Comparison of ENCODE assay signal across 35 cellular contexts in the genomic region with DNA sequence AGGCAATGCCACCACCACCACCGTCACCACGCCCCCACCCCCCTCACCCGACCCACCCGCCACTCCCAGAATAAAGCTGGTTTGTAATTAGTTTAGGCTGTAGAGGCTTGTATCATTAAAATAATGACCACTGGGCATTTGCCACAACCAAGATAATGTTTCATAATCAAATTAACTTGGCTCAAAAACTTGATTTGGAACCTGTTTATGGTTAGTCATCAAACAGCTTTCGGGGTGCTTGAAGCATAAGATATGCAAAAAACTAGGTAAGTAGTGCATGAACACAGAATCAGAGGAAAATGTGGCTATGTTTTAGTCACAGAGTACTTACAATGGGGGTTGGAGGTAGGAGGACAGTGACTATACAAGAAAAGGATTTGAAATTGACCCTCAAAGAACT.
"Had no signal": no experiment of that assay in that cellular context is flagged by ENCODE, and none has a peak within 500 bp of the region (broad histone marks: within the 10 kb centered on the region; RNA-seq: fewer than 3 reads in every experiment).

No MANE protein-coding gene starts in this region.

- H3K36me3 ChIP-seq: adrenal gland, cardiac muscle cell, colonic mucosa, esophagus muscularis mucosa, gastroesophageal sphincter, heart right ventricle, WERI-Rb-1 had no signal

- H3K4me1 ChIP-seq: adrenal gland, body of pancreas, colonic mucosa, esophagus muscularis mucosa, gastroesophageal sphincter, heart right ventricle had no signal

- H3K4me3 Mint-ChIP-seq: activated B cell treated with CpG ODN at 0.5 μM for 24 hours; activated CD8-positive, alpha-beta T cell treated with anti-CD3 and anti-CD28 coated beads for 36 hours; activated naive CD4-positive, alpha-beta T cell treated with anti-CD3 and anti-CD28 coated beads for 36 hours; activated naive CD4-positive, alpha-beta T cell treated with anti-CD3 and anti-CD28 coated beads, Interleukin-2, amount 50 U/mL, for 24 hours; activated naive CD8-positive, alpha-beta T cell treated with anti-CD3 and anti-CD28 coated beads for 36 hours; activated naive CD8-positive, alpha-beta T cell treated with anti-CD3 and anti-CD28 coated beads, Interleukin-2, amount 50 U/mL, for 24 hours; activated T-helper 1 cell treated with anti-CD3 and anti-CD28 coated beads, Interleukin-12 subunit alpha, Interleukin-12 subunit beta, Interleukin-2, Interleukin-4 antibody, amounts not matched to agents 30 ng/mL and 10 ng/mL and 1 ng/mL, durations not matched to agents 14 hours and 24 hours and 36 hours; T-helper 17 cell; T-helper 2 cell treated with Interferon-gamma antibody and Interleukin-4, amounts not matched to agents 5 μg/mL and 100 μg/mL, for 36 hours had no signal

- FAIRE-seq: endometrium, endothelial cell of umbilical vein had no signal

- ATAC-seq: activated CD4-positive, CD25-positive, alpha-beta regulatory T cell treated with anti-CD3 and anti-CD28 coated beads, Interleukin-2, amount 50 U/mL, for 24 hours; activated CD8-positive, alpha-beta T cell treated with anti-CD3 and anti-CD28 coated beads for 36 hours; activated naive CD8-positive, alpha-beta T cell treated with anti-CD3 and anti-CD28 coated beads, Interleukin-2, amount 50 U/mL, for 24 hours; body of pancreas; gastroesophageal sphincter; heart right ventricle; T-helper 17 cell had no signal

- H3K9me3 ChIP-seq: adrenal gland, body of pancreas, colonic mucosa, esophagus muscularis mucosa, gastroesophageal sphincter, heart right ventricle had no signal

- H3K4me3 ChIP-seq: adrenal gland, body of pancreas, cardiac muscle cell, colonic mucosa, esophagus muscularis mucosa, gastroesophageal sphincter, heart right ventricle had no signal

- H3K27me3 Mint-ChIP-seq: activated B cell treated with CpG ODN at 0.5 μM for 24 hours; activated CD8-positive, alpha-beta T cell treated with anti-CD3 and anti-CD28 coated beads for 36 hours; activated naive CD4-positive, alpha-beta T cell treated with anti-CD3 and anti-CD28 coated beads, Interleukin-2, amount 50 U/mL, for 24 hours; activated naive CD8-positive, alpha-beta T cell treated with anti-CD3 and anti-CD28 coated beads for 36 hours; activated naive CD8-positive, alpha-beta T cell treated with anti-CD3 and anti-CD28 coated beads, Interleukin-2, amount 50 U/mL, for 24 hours; T-helper 17 cell had no signal

- DNase-seq: activated B cell treated with CpG ODN at 0.5 μM for 24 hours; activated CD4-positive, alpha-beta T cell treated with anti-CD3 and anti-CD28 coated beads for 48 hours; activated CD4-positive, alpha-beta T cell treated with anti-CD3 and anti-CD28 coated beads, Interleukin-2, amount 50 U/mL, for 1 hour; activated CD4-positive, alpha-beta T cell treated with anti-CD3 and anti-CD28 coated beads, Interleukin-2, amount 50 U/mL, for 48 hours; activated CD8-positive, alpha-beta memory T cell treated with anti-CD3 and anti-CD28 coated beads for 24 hours; activated CD8-positive, alpha-beta T cell treated with anti-CD3 and anti-CD28 coated beads for 36 hours; activated effector memory CD4-positive, alpha-beta T cell treated with anti-CD3 and anti-CD28 coated beads, Interleukin-2, amount 50 U/mL, for 16 hours; activated naive CD4-positive, alpha-beta T cell treated with anti-CD3 and anti-CD28 coated beads for 36 hours; activated naive CD8-positive, alpha-beta T cell treated with anti-CD3 and anti-CD28 coated beads for 36 hours; activated naive CD8-positive, alpha-beta T cell treated with anti-CD3 and anti-CD28 coated beads, Interleukin-2, amount 50 U/mL, for 24 hours; activated T-cell treated with anti-CD3 and anti-CD28 coated beads, Interleukin-2, amount 50 U/mL, for 48 hours; adrenal gland; amygdala; aorta; body of pancreas; central memory CD4-positive, alpha-beta T cell; cerebellar nuclear complex; colonic mucosa; effector CD8-positive, alpha-beta T cell; foreskin melanocyte; heart right ventricle; T-helper 1 cell; T-helper 17 cell; T1000; WERI-Rb-1 had no signal

- H3K9me3 Mint-ChIP-seq: activated B cell treated with CpG ODN at 0.5 μM for 24 hours; activated CD8-positive, alpha-beta T cell treated with anti-CD3 and anti-CD28 coated beads for 36 hours; activated naive CD4-positive, alpha-beta T cell treated with anti-CD3 and anti-CD28 coated beads for 36 hours; activated naive CD4-positive, alpha-beta T cell treated with anti-CD3 and anti-CD28 coated beads, Interleukin-2, amount 50 U/mL, for 24 hours; activated naive CD8-positive, alpha-beta T cell treated with anti-CD3 and anti-CD28 coated beads for 36 hours; activated naive CD8-positive, alpha-beta T cell treated with anti-CD3 and anti-CD28 coated beads, Interleukin-2, amount 50 U/mL, for 24 hours; activated T-helper 2 cell treated with anti-CD3 and anti-CD28 coated beads, Interferon-gamma antibody, Interleukin-2, Interleukin-4, amounts not matched to agents 10 μg/mL and 5 μg/mL and 100 μg/mL, durations not matched to agents 14 hours and 24 hours and 36 hours; T-helper 2 cell treated with Interferon-gamma antibody and Interleukin-4, amounts not matched to agents 5 μg/mL and 100 μg/mL, for 36 hours had no signal

- H3K27ac ChIP-seq: adrenal gland, body of pancreas, cardiac muscle cell, colonic mucosa, esophagus muscularis mucosa, gastroesophageal sphincter, heart right ventricle, WERI-Rb-1 had no signal

- H3K4me1 Mint-ChIP-seq: activated B cell treated with CpG ODN at 0.5 μM for 24 hours; activated naive CD4-positive, alpha-beta T cell treated with anti-CD3 and anti-CD28 coated beads, Interleukin-2, amount 50 U/mL, for 24 hours; activated naive CD8-positive, alpha-beta T cell treated with anti-CD3 and anti-CD28 coated beads for 36 hours; activated naive CD8-positive, alpha-beta T cell treated with anti-CD3 and anti-CD28 coated beads, Interleukin-2, amount 50 U/mL, for 24 hours; T-helper 17 cell had no signal

- H3K27ac Mint-ChIP-seq: activated B cell treated with CpG ODN at 0.5 μM for 24 hours; activated CD8-positive, alpha-beta T cell treated with anti-CD3 and anti-CD28 coated beads for 36 hours; activated naive CD4-positive, alpha-beta T cell treated with anti-CD3 and anti-CD28 coated beads for 36 hours; activated naive CD4-positive, alpha-beta T cell treated with anti-CD3 and anti-CD28 coated beads, Interleukin-2, amount 50 U/mL, for 24 hours; activated naive CD8-positive, alpha-beta T cell treated with anti-CD3 and anti-CD28 coated beads for 36 hours; activated naive CD8-positive, alpha-beta T cell treated with anti-CD3 and anti-CD28 coated beads, Interleukin-2, amount 50 U/mL, for 24 hours; activated T-helper 1 cell treated with anti-CD3 and anti-CD28 coated beads, Interleukin-12 subunit alpha, Interleukin-12 subunit beta, Interleukin-2, Interleukin-4 antibody, amounts not matched to agents 30 ng/mL and 10 ng/mL and 1 ng/mL, durations not matched to agents 14 hours and 24 hours and 36 hours; activated T-helper 2 cell treated with anti-CD3 and anti-CD28 coated beads, Interferon-gamma antibody, Interleukin-2, Interleukin-4, amounts not matched to agents 10 μg/mL and 5 μg/mL and 100 μg/mL, durations not matched to agents 14 hours and 24 hours and 36 hours; T-helper 17 cell; T-helper 2 cell treated with Interferon-gamma antibody and Interleukin-4, amounts not matched to agents 5 μg/mL and 100 μg/mL, for 36 hours had no signal

- H3K36me3 Mint-ChIP-seq: activated naive CD4-positive, alpha-beta T cell treated with anti-CD3 and anti-CD28 coated beads, Interleukin-2, amount 50 U/mL, for 24 hours; activated naive CD8-positive, alpha-beta T cell treated with anti-CD3 and anti-CD28 coated beads for 36 hours had no signal

- H3K27me3 ChIP-seq: adrenal gland, body of pancreas, cardiac muscle cell, colonic mucosa, esophagus muscularis mucosa, gastroesophageal sphincter, heart right ventricle had no signal
